In the genomic region with DNA sequence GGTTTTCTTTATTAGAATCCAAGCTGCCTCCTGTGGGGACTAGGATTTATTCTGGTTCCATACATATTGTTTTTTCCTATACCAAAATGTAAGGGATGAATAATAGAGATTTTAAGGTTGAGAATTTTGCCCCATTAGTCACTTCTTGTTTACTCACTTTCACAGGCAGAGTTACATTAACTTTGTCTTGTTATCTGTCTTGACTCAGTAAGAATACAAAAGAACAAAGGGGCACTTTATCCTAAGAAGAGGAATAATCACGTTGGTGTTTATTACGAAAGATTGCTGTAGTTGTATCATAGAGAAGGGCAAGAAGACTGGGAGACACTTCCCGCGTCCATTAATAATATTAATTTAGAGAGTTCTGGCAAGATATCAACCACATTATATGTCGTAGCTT, we compare ENCODE assay signal across 24 cellular contexts.
DNase-seq lines count a peak whose midpoint lies in the region; ATAC-seq and TF ChIP-seq lines count a peak whose summit lies in the region.
"Had no signal": no experiment of that assay in that cellular context is flagged by ENCODE, and none has a peak within 500 bp of the region (broad histone marks: within the 10 kb centered on the region; RNA-seq: fewer than 3 reads in every experiment).

No MANE protein-coding gene starts in this region.

- DNase-seq in MCF 10A (ENCODE audit: unreplicated experiment) (peak; percentile 64), breast epithelium (ENCODE audit: low spot score in 2 of 2) (no peak), SW 1271 (lab: John Stamatoyannopoulos, UW) (peak; percentile 36 to 58), fibroblast of mammary gland (ENCODE audit: low read depth) (peak; percentile 14), NCI-H774 (lab: John Stamatoyannopoulos, UW) (no peak), left colon (no peak), dedifferentiated amniotic fluid mesenchymal stem cell (ENCODE audit: extremely low spot score) (no peak)
- no peak for DNase-seq in CD4-positive, alpha-beta T cell
- DNase-seq: 8988T; activated CD4-positive, alpha-beta T cell treated with anti-CD3 and anti-CD28 coated beads, Interleukin-2, amount 50 U/mL, for 48 hours; activated T-cell treated with anti-CD3 and anti-CD28 coated beads for 4 hours; hippocampal formation; NCI-H1694; NCI-H345; NK-92 treated with Interleukin-12 subunit alpha and Interleukin-12 subunit beta, amount 100 ng/mL, for 24 hours; spleen had no signal

- TF ChIP-seq POLR2A in breast epithelium (IDR thresholded peaks at IDR 0.05) = no peak

- no peak for TF ChIP-seq CTCF in MCF 10A (IDR thresholded peaks at IDR 0.05; ENCODE audit: unreplicated experiment)
- no peak for TF ChIP-seq CTCF in breast epithelium (IDR thresholded peaks at IDR 0.05)
- no peak for TF ChIP-seq CTCF in fibroblast of mammary gland (conservative IDR thresholded peaks at IDR 0.05; ENCODE audit: control insufficient read depth, insufficient read depth, low read depth, low read length)
- no peak for TF ChIP-seq CTCF in CD4-positive, alpha-beta T cell (IDR thresholded peaks at IDR 0.05)

- no peaks in the 10 kb centered on the region for H3K27me3 Mint-ChIP-seq in MCF 10A (ENCODE audit: insufficient read depth, unreplicated experiment)
- no peaks in the 10 kb centered on the region for H3K27me3 Mint-ChIP-seq in CD4-positive, alpha-beta T cell
- H3K27me3 Mint-ChIP-seq: activated naive CD4-positive, alpha-beta T cell treated with anti-CD3 and anti-CD28 coated beads, Interleukin-2, amount 50 U/mL, for 24 hours; brain; natural killer cell treated with Interleukin-12 subunit alpha and Interleukin-12 subunit beta and Interleukin-15 and Interleukin-18, amount 100 ng/mL, for 72 hours had no signal

- peaks cover 8% of the 10 kb centered on the region for H3K9me3 Mint-ChIP-seq in MCF 10A (ENCODE audit: unreplicated experiment)
- peaks cover 12% of the 10 kb centered on the region for H3K9me3 Mint-ChIP-seq in CD4-positive, alpha-beta T cell
- H3K9me3 Mint-ChIP-seq: activated naive CD4-positive, alpha-beta T cell treated with anti-CD3 and anti-CD28 coated beads, Interleukin-2, amount 50 U/mL, for 24 hours had no signal

- CTCF ChIA-PET in MCF 10A (lab: Yijun Ruan, JAX) = interaction anchor here (0.7 to 1.0 kb wide), 2 partner anchors 427 to 698 kb away, joined by 3 to 5 read pairs; no protein-coding TSS in a partner anchor
- CTCF ChIA-PET in CD4-positive, alpha-beta T cell (lab: Charles Lee) = no interaction called here

- H3K36me3 ChIP-seq in breast epithelium = no peaks in the 10 kb centered on the region
- H3K36me3 ChIP-seq: BLaER1 treated with 17β-estradiol and CSF1 and Interleukin-3, amounts not matched to agents 10 nM and 100 nM; spleen; thoracic aorta had no signal

- intact Hi-C loops in MCF 10A (cut with micrococcal nuclease) = no loop called here
- intact Hi-C loops in breast epithelium (cut with DNase I; ENCODE audit: low total_unique reads) = no loop called here
- intact Hi-C loops in left colon (cut with DNase I, micrococcal nuclease) = no loop called here
- intact Hi-C loops in CD4-positive, alpha-beta T cell (cut with DNase I, micrococcal nuclease) = no loop called here

- H3K27ac Mint-ChIP-seq in MCF 10A (ENCODE audit: low read depth, unreplicated experiment) = peak overlapping the region; percentile 88
- no peak overlapping the region for H3K27ac Mint-ChIP-seq in CD4-positive, alpha-beta T cell
- H3K27ac Mint-ChIP-seq: activated naive CD4-positive, alpha-beta T cell treated with anti-CD3 and anti-CD28 coated beads, Interleukin-2, amount 50 U/mL, for 24 hours; brain; natural killer cell treated with Interleukin-12 subunit alpha and Interleukin-12 subunit beta and Interleukin-15 and Interleukin-18, amount 100 ng/mL, for 72 hours had no signal

- H3K4me1 ChIP-seq in breast epithelium = no peaks in the 10 kb centered on the region
- H3K4me1 ChIP-seq: BLaER1 treated with 17β-estradiol and CSF1 and Interleukin-3, amounts not matched to agents 10 nM and 100 nM; spleen had no signal

- H3K9me3 ChIP-seq in breast epithelium = peaks cover 0 to 5% of the 10 kb centered on the region in 2 donors
- no peaks in the 10 kb centered on the region for H3K9me3 ChIP-seq in CD4-positive, alpha-beta T cell (ENCODE audit: control insufficient read depth, low read length)
- H3K9me3 ChIP-seq: BLaER1 treated with 17β-estradiol and CSF1 and Interleukin-3, amounts not matched to agents 10 nM and 100 nM; thoracic aorta had no signal

- H3K4me3 ChIP-seq in breast epithelium (no peak overlapping the region), fibroblast of mammary gland (ENCODE audit: control insufficient read depth, low read depth, low read length) (no peak overlapping the region)
- H3K4me3 ChIP-seq: BLaER1 treated with 17β-estradiol and CSF1 and Interleukin-3, amounts not matched to agents 10 nM and 100 nM; spleen; thoracic aorta had no signal

- no peak overlapping the region for H3K27ac ChIP-seq in breast epithelium
- no peak overlapping the region for H3K27ac ChIP-seq in CD4-positive, alpha-beta T cell (ENCODE audit: low read depth, low read length)
- H3K27ac ChIP-seq: BLaER1 treated with 17β-estradiol and CSF1 and Interleukin-3, amounts not matched to agents 10 nM and 100 nM; spleen; thoracic aorta; VCaP had no signal

- no peak overlapping the region for H3K4me3 Mint-ChIP-seq in MCF 10A (ENCODE audit: unreplicated experiment)
- H3K4me3 Mint-ChIP-seq in CD4-positive, alpha-beta T cell = no peak overlapping the region
- H3K4me3 Mint-ChIP-seq: activated naive CD4-positive, alpha-beta T cell treated with anti-CD3 and anti-CD28 coated beads, Interleukin-2, amount 50 U/mL, for 24 hours; brain; natural killer cell treated with Interleukin-12 subunit alpha and Interleukin-12 subunit beta and Interleukin-15 and Interleukin-18, amount 100 ng/mL, for 72 hours had no signal

- BruUV-seq in MCF 10A (replicated peaks; lab: Mats Ljungman, UMichigan) = no TSS peak

- POLR2A ChIA-PET in MCF 10A (lab: Yijun Ruan, JAX) = interaction anchor here (0.6 to 1.4 kb wide), 3 partner anchors 9 to 22 kb away, joined by 3 read pairs; no protein-coding TSS in a partner anchor
- POLR2A ChIA-PET in CD4-positive, alpha-beta T cell (lab: Charles Lee) = no interaction called here

- H3K4me1 Mint-ChIP-seq in MCF 10A (ENCODE audit: insufficient read depth, unreplicated experiment) = peaks cover 7% of the 10 kb centered on the region
- no peaks in the 10 kb centered on the region for H3K4me1 Mint-ChIP-seq in CD4-positive, alpha-beta T cell (ENCODE audit: low read depth)
- H3K4me1 Mint-ChIP-seq: activated naive CD4-positive, alpha-beta T cell treated with anti-CD3 and anti-CD28 coated beads, Interleukin-2, amount 50 U/mL, for 24 hours; brain had no signal

- no peaks in the 10 kb centered on the region for H3K27me3 ChIP-seq in breast epithelium
- H3K27me3 ChIP-seq in CD4-positive, alpha-beta T cell (ENCODE audit: control insufficient read depth, insufficient read depth, low read length) = no peaks in the 10 kb centered on the region
- H3K27me3 ChIP-seq: BLaER1 treated with 17β-estradiol and CSF1 and Interleukin-3, amounts not matched to agents 10 nM and 100 nM; spleen had no signal

- no peak for ATAC-seq in left colon
- ATAC-seq in CD4-positive, alpha-beta T cell (ENCODE audit: poor library complexity) = no peak
- ATAC-seq: esophagus mucosa; natural killer cell treated with Interleukin-12 subunit alpha and Interleukin-12 subunit beta and Interleukin-15 and Interleukin-18, amount 100 ng/mL, for 72 hours; Right ventricle myocardium inferior had no signal

- H3K36me3 Mint-ChIP-seq in MCF 10A (ENCODE audit: insufficient read depth, unreplicated experiment) = no peaks in the 10 kb centered on the region
- H3K36me3 Mint-ChIP-seq in CD4-positive, alpha-beta T cell (ENCODE audit: low read depth) = no peaks in the 10 kb centered on the region
- H3K36me3 Mint-ChIP-seq: activated naive CD4-positive, alpha-beta T cell treated with anti-CD3 and anti-CD28 coated beads, Interleukin-2, amount 50 U/mL, for 24 hours; brain; natural killer cell treated with Interleukin-12 subunit alpha and Interleukin-12 subunit beta and Interleukin-15 and Interleukin-18, amount 100 ng/mL, for 72 hours had no signal

Comparison
In these comparisons a context has a peak if more than half of its experiments do, and no peak if none do; other contexts are left out.
1. DNase-seq: peak in MCF 10A (single experiment), SW 1271 (2 of 2) and fibroblast of mammary gland (single experiment); none in breast epithelium (0 of 2), NCI-H774 (single experiment), left colon (0 of 2), CD4-positive, alpha-beta T cell (0 of 10) and dedifferentiated amniotic fluid mesenchymal stem cell (single experiment).